In genomic region chrX:130079824-130080406, GRCh38 we compare ENCODE assay signal across 8 cellular contexts. TPM values are rescaled to one million over a fixed set of nuclear protein-coding genes. Genes with fewer than 3 reads are reported as not detected.
A peak's percentile ranks its signal among the peaks of the same experiment; 100 is the strongest.
DNase-seq lines count a peak whose midpoint lies in the region; ATAC-seq, FAIRE-seq and TF ChIP-seq lines count a peak whose summit lies in the region.

No MANE protein-coding gene starts in this region.

- H4K20me1 ChIP-seq in H1 (replicated peaks in 1 of 2; ENCODE audit: control insufficient read depth in 1 of 2, insufficient read depth in 2 of 2, low read length in 2 of 2): no peaks in the 10 kb centered on the region

- H2BK12ac ChIP-seq in H1 (ENCODE audit: low read depth, low read length): no peak overlapping the region

- peak; percentile 61 for DNase-seq in H54 (ENCODE audit: insufficient read length, low spot score)
- DNase-seq in NCI-H524 (lab: John Stamatoyannopoulos, UW): peak; percentile 85 to 88
- peak; percentile 53 for DNase-seq in activated CD4-positive, alpha-beta T cell treated with anti-CD3 and anti-CD28 coated beads, Interleukin-2, amount 50 U/mL, for 1 hour
- no peak for DNase-seq in H1 (ENCODE audit: low read depth in 1 of 2, low spot score in 2 of 2)
- DNase-seq in midbrain (lab: John Stamatoyannopoulos, UW): peak; percentile 66
- DNase-seq in thoracic aorta (ENCODE audit: low spot score): no peak

- no peak overlapping the region for H2BK15ac ChIP-seq in H1 (ENCODE audit: low read length)

- H3K27ac ChIP-seq in C4-2B (no peak overlapping the region), H1 (ENCODE audit: low read depth, low read length) (no peak overlapping the region), thoracic aorta (no peak overlapping the region)

- H3K36me3 ChIP-seq in H1 (ENCODE audit: control insufficient read depth in 2 of 4, insufficient read depth in 4 of 4, low read length in 3 of 4): no peaks in the 10 kb centered on the region
- H3K36me3 ChIP-seq in thoracic aorta: no peaks in the 10 kb centered on the region

- H3K27me3 ChIP-seq in H1 (replicated peaks in 1 of 4; ENCODE audit: control insufficient read depth in 3 of 4, extremely low read depth in 1 of 4, insufficient read depth in 3 of 4, low read length in 3 of 4): no peaks in the 10 kb centered on the region
- H3K27me3 ChIP-seq in thoracic aorta (replicated peaks; ENCODE audit: insufficient read depth): no peaks in the 10 kb centered on the region

- WGBS in H1 (ENCODE audit: extremely low coverage in 1 of 2, insufficient coverage in 1 of 2, insufficient read length in 1 of 2, insufficient replicate concordance in 2 of 2, low coverage in 1 of 2, low lambda C conversion rate in 2 of 2, missing lambda C conversion rate in 1 of 2), 2 experiments: 19% methylated on average over 5 of the region's 9 CpGs; no CpG with 5 or more reads in 1 of the 2 experiments

- no peak overlapping the region for H3K18ac ChIP-seq in H1 (ENCODE audit: extremely low read depth, low read length)

- H3K9me3 ChIP-seq in H1 (ENCODE audit: insufficient read depth in 2 of 2, low read depth in 1 of 2, low read length in 1 of 2) (no peaks in the 10 kb centered on the region), thoracic aorta (no peaks in the 10 kb centered on the region)

- no peak overlapping the region for H2BK5ac ChIP-seq in H1 (ENCODE audit: low read depth, low read length)

- H3K14ac ChIP-seq in H1 (ENCODE audit: insufficient read length): no peak overlapping the region

- ATAC-seq in thoracic aorta (ENCODE audit: insufficient number of reproducible peaks, low FRiP score, low read depth) (no peak), GM21390 (IDR thresholded peaks at IDR 0.05; ENCODE audit: unreplicated experiment) (no peak)

- H3K79me2 ChIP-seq in H1 (ENCODE audit: control insufficient read depth in 1 of 2, insufficient read depth in 2 of 2, low read length in 2 of 2): no peaks in the 10 kb centered on the region

- TF ChIP-seq CTCF in C4-2B (conservative IDR thresholded peaks at IDR 0.05): peak; percentile 79
- peak in 2 of 3 experiments; percentile 64 to 74; a peak in 3 of 4 replicates for TF ChIP-seq CTCF in H1 (IDR thresholded peaks at IDR 0.05; ENCODE audit: control extremely low read depth in 1 of 3, insufficient read depth in 1 of 3, low read depth in 1 of 3, low read length in 3 of 3)
- TF ChIP-seq CTCF in thoracic aorta (IDR thresholded peaks at IDR 0.05): peak; percentile 63

- no peaks in the 10 kb centered on the region for H3K23me2 ChIP-seq in H1 (ENCODE audit: low read depth, low read length)

- CTCF ChIA-PET in H1 (lab: Charles Lee; ENCODE audit: partially characterized antibody): interaction anchor here (0.8 to 4.1 kb wide), 21 partner anchors 9 to 154 kb away, joined by 3 to 36 read pairs (median 4); partner anchors contain the start of gene ELF4

- no peak overlapping the region for H2BK120ac ChIP-seq in H1 (replicated peaks; ENCODE audit: low read depth, low read length)

- no peak overlapping the region for H4K5ac ChIP-seq in H1 (ENCODE audit: insufficient read length, low read depth, low read length)

- TF ChIP-seq POLR2A in H54 (IDR thresholded peaks at IDR 0.05; ENCODE audit: low read depth, low read length) (no peak), H1 (IDR thresholded peaks at IDR 0.05; ENCODE audit: control extremely low read depth in 1 of 2, low read depth in 2 of 2, low read length in 2 of 2) (no peak)

- H3K4me3 ChIP-seq in H1 (ENCODE audit: extremely low read depth in 1 of 4, insufficient read depth in 2 of 4, low read depth in 3 of 4, low read length in 4 of 4): no peak overlapping the region
- H3K4me3 ChIP-seq in thoracic aorta: no peak overlapping the region

- H3K4me1 ChIP-seq in H1 (replicated peaks in 1 of 4; ENCODE audit: control insufficient read depth in 3 of 4, insufficient read depth in 4 of 4, low read length in 3 of 4) (peaks cover 0 to 15% (median 5%) of the 10 kb centered on the region in 4 experiments; a peak in 5 of 7 replicates), thoracic aorta (ENCODE audit: control insufficient read depth in 1 of 2, low read depth in 2 of 2) (peaks cover 4 to 13% of the 10 kb centered on the region in 2 donors)

- H2AFZ ChIP-seq in H1 (ENCODE audit: low read length): no peak overlapping the region

- TF ChIP-seq RAD21 in H1 (IDR thresholded peaks at IDR 0.05 in 1 of 2, conservative IDR thresholded peaks at IDR 0.05 in 1 of 2; ENCODE audit: low read depth in 2 of 2, low read length in 2 of 2): peak; percentile 80 to 86

- H2AK5ac ChIP-seq in H1 (ENCODE audit: low read depth, low read length): no peak overlapping the region

- no peak overlapping the region for H2BK20ac ChIP-seq in H1 (ENCODE audit: low read length)

- H4K8ac ChIP-seq in H1 (ENCODE audit: extremely low read depth, insufficient read depth, low read length): no peak overlapping the region

- H3K4ac ChIP-seq in H1 (replicated peaks; ENCODE audit: insufficient read length, low read depth, low read length): no peak overlapping the region

- no peaks in the 10 kb centered on the region for H3K79me1 ChIP-seq in H1 (ENCODE audit: low read depth, low read length)

- no peak overlapping the region for H4K91ac ChIP-seq in H1 (replicated peaks; ENCODE audit: insufficient read length, low read length)

- no peak overlapping the region for H3K23ac ChIP-seq in H1 (ENCODE audit: insufficient read length)

- no peak overlapping the region for H3K4me2 ChIP-seq in H1 (ENCODE audit: insufficient read depth in 1 of 2, low read depth in 2 of 2, low read length in 2 of 2)

- H3K56ac ChIP-seq in H1 (replicated peaks; ENCODE audit: insufficient read length, low read depth, low read length): no peak overlapping the region

- H3K9ac ChIP-seq in H1 (replicated peaks in 1 of 4; ENCODE audit: extremely low read depth in 1 of 4, low read depth in 3 of 4, low read length in 3 of 4): no peak overlapping the region

- peak; percentile 68 for FAIRE-seq in H54 (lab: Jason Lieb, UNC)
- FAIRE-seq in H1 (lab: Jason Lieb, UNC): peak; percentile 86

- POLR2A ChIA-PET in H1 (lab: Charles Lee; ENCODE audit: partially characterized antibody): interaction anchor here (1.0 kb wide), 1 partner anchor 41 kb away, joined by 3 read pairs; no protein-coding TSS in a partner anchor

- TF ChIP-seq EP300 in H1 (IDR thresholded peaks at IDR 0.05; ENCODE audit: borderline replicate concordance in 1 of 2, low read depth in 2 of 2, low read length in 2 of 2): no peak

TF ChIP-seq in H1, 55 proteins besides CTCF, POLR2A, EP300 and RAD21:
- TF ChIP-seq SP1 (IDR thresholded peaks at IDR 0.05; ENCODE audit: low read depth, low read length): no peak

RNA-seq across cellular contexts. Expression of gene ELF4, which starts 30.4 kb away (rescaled TPM):
- 1.8 and 2.3 TPM in 2 replicates for total RNA-seq in H1 (2021; fragmentation: NEBNext Ultra II Directional; extraction: Animal tissue kit (Norgen Biotek cat#: 25700))
- 2.0 and 2.2 TPM in 2 replicates for polyA plus RNA-seq in H1 (2011; rRNA removed)
- polyA plus RNA-seq in H1 (2011; cell fraction: cytosol; rRNA removed): 1.1 TPM
- polyA plus RNA-seq in H1 (2011; cell fraction: nucleus; rRNA removed): 1.8 TPM
- 1.4 to 2.3 TPM (median 2.0 TPM) in 4 replicates for polyA plus RNA-seq in H1 (2012, experiment 1 of 2)
- 1.2 TPM for polyA plus RNA-seq in H1 (2012, experiment 2 of 2)
- polyA plus RNA-seq in H1 (2013, experiment 1 of 2): 0.63 TPM
- polyA plus RNA-seq in H1 (2013, experiment 2 of 2): 0.85 TPM
- polyA minus RNA-seq in H1 (2011; rRNA and poly(A)+ RNA removed): 2.2 TPM in 2 replicates
- 1.8 TPM for polyA minus RNA-seq in H1 (2011; cell fraction: cytosol; rRNA and poly(A)+ RNA removed)
- 0.90 TPM for polyA minus RNA-seq in H1 (2011; cell fraction: nucleus; rRNA and poly(A)+ RNA removed)
- total RNA-seq in thoracic aorta: 10 to 100 TPM; 11.1 to 16.9 TPM

Comparison
In these comparisons a context has a peak if more than half of its experiments do, and no peak if none do; other contexts are left out.
1. DNase-seq: peak in H54 (single experiment), NCI-H524 (2 of 2), activated CD4-positive, alpha-beta T cell treated with anti-CD3 and anti-CD28 coated beads, Interleukin-2, amount 50 U/mL, for 1 hour (single experiment) and midbrain (single experiment); none in H1 (0 of 2) and thoracic aorta (single experiment).
2. Peak in every context shown above with its lines, with median percentiles within 50 percentile points of each other: CTCF ChIP-seq.